In genomic region chr1:109765483-109765815, GRCh38 we compare ENCODE assay signal across 19 cellular contexts. TPM values are rescaled to one million over a fixed set of nuclear protein-coding genes. Genes with fewer than 3 reads are reported as not detected.
"Had no signal": no experiment of that assay in that cellular context is flagged by ENCODE, and none has a peak within 500 bp of the region (broad histone marks: within the 10 kb centered on the region; RNA-seq: fewer than 3 reads in every experiment).

No MANE protein-coding gene starts in this region.

- H3K4me3 ChIP-seq: heart left ventricle, psoas muscle, right lobe of liver, SK-N-MC, thoracic aorta had no signal

- H3K36me3 ChIP-seq: brain microvascular endothelial cell, heart left ventricle, right lobe of liver, thoracic aorta had no signal

- H3K4me1 ChIP-seq: psoas muscle, right lobe of liver had no signal

- DNase-seq: activated CD4-positive, alpha-beta T cell treated with anti-CD3 and anti-CD28 coated beads for 1 hour; activated gamma-delta T cell treated with Interleukin-2 at 50 U/mL for 16 hours; activated T-cell treated with anti-CD3 and anti-CD28 coated beads, Interleukin-2, amount 50 U/mL, for 4 hours; brain microvascular endothelial cell; dermis blood vessel endothelial cell; endodermal cell; T-helper 9 cell had no signal

- H3K27me3 ChIP-seq: brain microvascular endothelial cell, heart left ventricle, right lobe of liver had no signal

- H3K9me3 ChIP-seq: heart left ventricle, psoas muscle, right lobe of liver, thoracic aorta had no signal

- H3K27ac ChIP-seq: brain microvascular endothelial cell, heart left ventricle, psoas muscle, right lobe of liver, SK-N-MC had no signal

- ATAC-seq: activated T-cell treated with anti-CD3 and anti-CD28 coated beads, Interleukin-2, amount 50 U/mL, for 4 hours; heart left ventricle; psoas muscle; right lobe of liver; stimulated activated naive CD8-positive, alpha-beta T cell treated with anti-CD3 and anti-CD28 coated beads, Interleukin-15, amount 100 ng/mL, for 72 hours had no signal

RNA-seq across cellular contexts. Expression of gene EPS8L3, which starts 1.7 kb away (rescaled TPM):
- total RNA-seq: activated CD4-positive, alpha-beta memory T cell treated with anti-CD3 and anti-CD28 coated beads for 36 hours; activated naive CD8-positive, alpha-beta T cell treated with anti-CD3 and anti-CD28 coated beads, Interleukin-2, amount 10 ng/mL, durations not matched to agents 7 days and 5 days; activated T-cell treated with anti-CD3 and anti-CD28 coated beads, Interleukin-2, amount 50 U/mL, for 4 hours; dermis blood vessel endothelial cell; endodermal cell; epithelial cell of proximal tubule; frontal cortex; omental fat pad; urinary bladder had no signal

RNA-seq across cellular contexts. Expression of gene GSTM5, which starts 53.4 kb away (rescaled TPM):
- total RNA-seq: activated CD4-positive, alpha-beta memory T cell treated with anti-CD3 and anti-CD28 coated beads for 36 hours; activated naive CD8-positive, alpha-beta T cell treated with anti-CD3 and anti-CD28 coated beads, Interleukin-2, amount 10 ng/mL, durations not matched to agents 7 days and 5 days; epithelial cell of proximal tubule had no signal
